22 cellular contexts compared by ENCODE assay signal in the genomic region with DNA sequence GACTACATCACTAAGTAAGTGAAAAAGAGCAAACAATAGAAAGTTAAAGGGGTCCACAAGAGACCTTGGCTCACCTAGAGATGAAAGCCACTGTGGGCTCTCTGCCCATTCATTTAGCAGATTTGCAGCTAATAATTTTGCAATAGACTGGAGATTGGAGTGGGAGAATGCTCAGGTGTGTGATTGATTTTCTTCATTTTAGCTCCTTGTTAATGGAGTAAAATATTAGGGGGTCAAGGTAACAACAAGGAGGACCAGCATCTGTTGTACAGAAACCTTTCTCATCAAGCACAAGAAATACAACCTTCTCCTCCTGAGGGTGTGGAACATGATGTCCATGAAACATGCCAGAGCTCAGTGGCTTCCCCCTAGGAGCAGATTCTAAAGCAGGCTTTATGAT.
"Had no signal": no experiment of that assay in that cellular context is flagged by ENCODE, and none has a peak within 500 bp of the region (broad histone marks: within the 10 kb centered on the region; RNA-seq: fewer than 3 reads in every experiment).

No MANE protein-coding gene starts in this region.

- H3K36me3 Mint-ChIP-seq: immature natural killer cell had no signal

- H3K4me1 Mint-ChIP-seq: immature natural killer cell had no signal

- H3K9me3 Mint-ChIP-seq: immature natural killer cell had no signal

- FAIRE-seq: colon, endothelial cell of umbilical vein, frontal cortex had no signal

- H3K4me1 ChIP-seq: esophagus muscularis mucosa, foreskin keratinocyte, gastroesophageal sphincter, heart left ventricle, left lung, lower lobe of right lung had no signal

- DNase-seq: dermis blood vessel endothelial cell; dorsolateral prefrontal cortex; effector CD4-positive, alpha-beta T cell; effector memory CD4-positive, alpha-beta T cell; foreskin keratinocyte; heart left ventricle; hypothalamus; immature natural killer cell; islet precursor cell; left cardiac atrium; left lung; left ventricle myocardium superior; lower lobe of right lung; mesenchymal stem cell; midbrain had no signal

- ATAC-seq: foreskin keratinocyte, gastroesophageal sphincter, heart left ventricle, left cardiac atrium, left lung, left ventricle myocardium superior, lower lobe of right lung had no signal

- H3K27ac ChIP-seq: coronary artery, esophagus muscularis mucosa, foreskin keratinocyte, gastroesophageal sphincter, heart left ventricle, hepatocyte, left lung, lower lobe of right lung had no signal

- H3K4me3 ChIP-seq: coronary artery, dorsolateral prefrontal cortex, esophagus muscularis mucosa, gastroesophageal sphincter, heart left ventricle, hepatocyte, left lung, lower lobe of right lung had no signal

- H3K36me3 ChIP-seq: esophagus muscularis mucosa, gastroesophageal sphincter, heart left ventricle, left lung, lower lobe of right lung had no signal

- H3K4me3 Mint-ChIP-seq: immature natural killer cell had no signal

- H3K9me3 ChIP-seq: left lung, lower lobe of right lung had no signal

- H3K27ac Mint-ChIP-seq: immature natural killer cell had no signal

- H3K27me3 ChIP-seq: dorsolateral prefrontal cortex, hepatocyte, left lung had no signal
